Comparison of ENCODE assay signal across 7 cellular contexts in the genomic region with DNA sequence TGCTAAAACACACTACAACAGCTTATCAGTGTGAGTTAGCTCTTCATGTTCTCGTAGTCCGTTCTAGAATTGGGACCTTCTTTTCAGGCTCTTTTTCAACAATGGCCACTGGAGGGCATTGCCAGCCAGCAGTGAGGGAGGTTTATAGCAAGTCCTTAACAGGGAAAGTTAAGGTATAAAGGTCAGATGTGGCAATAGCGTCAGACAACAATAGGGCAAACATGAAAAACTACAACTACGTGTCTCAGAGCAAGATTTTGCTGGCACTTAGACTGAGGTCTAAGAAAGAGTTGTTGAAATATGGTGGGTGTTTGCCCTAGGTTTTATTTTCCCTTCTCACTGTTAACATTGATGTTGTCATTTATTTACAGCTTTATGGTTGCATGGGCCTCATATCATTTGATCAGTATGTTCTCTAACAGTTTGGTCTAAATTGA.
A peak's percentile ranks its signal among the peaks of the same experiment; 100 is the strongest.
DNase-seq lines count a peak whose midpoint lies in the region; TF ChIP-seq lines count a peak whose summit lies in the region.

No MANE protein-coding gene starts in this region.

- TF ChIP-seq CTCF in GM12864 (IDR thresholded peaks at IDR 0.05; ENCODE audit: low read depth, low read length, missing control alignments) (peak; percentile 49), fibroblast of lung (conservative IDR thresholded peaks at IDR 0.05 in 1 of 2, IDR thresholded peaks at IDR 0.05 in 1 of 2; ENCODE audit: low read depth in 1 of 2, low read length in 2 of 2) (peak; percentile 58 to 73), parathyroid adenoma (IDR thresholded peaks at IDR 0.05) (peak; percentile 68)

- H4K20me1 ChIP-seq in fibroblast of lung (ENCODE audit: control insufficient read depth, extremely low read depth, insufficient read depth, low read length): no peaks in the 10 kb centered on the region

- H3K9me3 ChIP-seq in fibroblast of lung (ENCODE audit: control insufficient read depth, insufficient read depth, low read depth, low read length): no peaks in the 10 kb centered on the region
- no peaks in the 10 kb centered on the region for H3K9me3 ChIP-seq in parathyroid adenoma (ENCODE audit: control insufficient read depth, low read length)

- no peak overlapping the region for H3K4me3 ChIP-seq in GM12864 (ENCODE audit: low read depth, low read length)
- H3K4me3 ChIP-seq in fibroblast of lung (replicated peaks in 1 of 4; ENCODE audit: control extremely low read depth in 1 of 4, insufficient read depth in 1 of 4, low read depth in 3 of 4, low read length in 4 of 4): no peak overlapping the region
- H3K4me3 ChIP-seq in parathyroid adenoma (ENCODE audit: low read depth, low read length): no peak overlapping the region

- H3K9ac ChIP-seq in fibroblast of lung (ENCODE audit: insufficient read depth, low read length): no peak overlapping the region
- H3K9ac ChIP-seq in parathyroid adenoma: no peak overlapping the region

- H3K27me3 ChIP-seq in fibroblast of lung (ENCODE audit: control insufficient read depth, insufficient read depth, low read length) (no peaks in the 10 kb centered on the region), parathyroid adenoma (ENCODE audit: control insufficient read depth, insufficient read depth, low read length) (no peaks in the 10 kb centered on the region)

- H3K27ac ChIP-seq in fibroblast of lung (ENCODE audit: insufficient read depth, low read length) (no peak overlapping the region), parathyroid adenoma (no peak overlapping the region)

- no peaks in the 10 kb centered on the region for H3K36me3 ChIP-seq in fibroblast of lung (ENCODE audit: control insufficient read depth, insufficient read depth, low read length)
- no peaks in the 10 kb centered on the region for H3K36me3 ChIP-seq in parathyroid adenoma (ENCODE audit: control insufficient read depth, insufficient read depth, low read length)

- H3K79me2 ChIP-seq in fibroblast of lung (ENCODE audit: control insufficient read depth, insufficient read depth, low read length): no peaks in the 10 kb centered on the region
- no peaks in the 10 kb centered on the region for H3K79me2 ChIP-seq in parathyroid adenoma

- DNase-seq in GM12864 (ENCODE audit: low read depth) (no peak), HS-5 (ENCODE audit: low read depth) (peak; percentile 26), SHP77 (lab: John Stamatoyannopoulos, UW) (peak; percentile 7 to 12), fibroblast of lung (ENCODE audit: low read depth in 2 of 2) (peak; percentile 43 to 72), occipital lobe (lab: John Stamatoyannopoulos, UW) (no peak)
- DNase-seq in activated naive CD4-positive, alpha-beta T cell treated with Interleukin-2 at 50 U/mL for 16 hours: no peak

- H3K4me2 ChIP-seq in fibroblast of lung (ENCODE audit: extremely low read depth, insufficient read depth, low read length): no peak overlapping the region
- no peak overlapping the region for H3K4me2 ChIP-seq in parathyroid adenoma (ENCODE audit: low read length)

- H2AFZ ChIP-seq in fibroblast of lung (ENCODE audit: low read length) (no peak overlapping the region), parathyroid adenoma (peak overlapping the region; percentile 5)

- H3K4me1 ChIP-seq in fibroblast of lung (ENCODE audit: control insufficient read depth, extremely low read depth, insufficient read depth, low read length) (no peaks in the 10 kb centered on the region), parathyroid adenoma (no peaks in the 10 kb centered on the region)

Comparison
In these comparisons a context has a peak if more than half of its experiments do, and no peak if none do; other contexts are left out.
1. DNase-seq: peak in HS-5 (single experiment), SHP77 (2 of 2) and fibroblast of lung (2 of 2); none in GM12864 (single experiment), occipital lobe (single experiment) and activated naive CD4-positive, alpha-beta T cell treated with Interleukin-2 at 50 U/mL for 16 hours (single experiment).
2. Peak in every context shown above with its lines, with median percentiles within 50 percentile points of each other: CTCF ChIP-seq.